ENCODE assay signal across 3 cellular contexts in genomic region chr12:33533527-33533926, GRCh38.
TF ChIP-seq lines count a peak whose summit lies in the region.

No MANE protein-coding gene starts in this region.

TF ChIP-seq in A549, 52 proteins besides CTCF, POLR2A, EP300 and RAD21 (continued from another document):
- TF ChIP-seq MAX (IDR thresholded peaks at IDR 0.05) (no peak), ZC3H11A (IDR thresholded peaks at IDR 0.05) (peak; percentile 71)

TF ChIP-seq in HEK293, 187 proteins besides CTCF, POLR2A, EP300 and RAD21 (continues in another document):
- TF ChIP-seq YY1 (tag by site-specific recombination; IDR thresholded peaks at IDR 0.05) (no peak), ZNF518A (tag by site-specific recombination; conservative IDR thresholded peaks at IDR 0.05; ENCODE audit: low read depth) (peak; percentile 65), ZNF324 (tag by site-specific recombination; IDR thresholded peaks at IDR 0.05) (no peak), ZNF391 (tag by site-specific recombination; IDR thresholded peaks at IDR 0.05; ENCODE audit: borderline replicate concordance, low read depth) (no peak), ZNF555 (tag by site-specific recombination; conservative IDR thresholded peaks at IDR 0.05) (peak; percentile 31), GLIS2 (tag by site-specific recombination; IDR thresholded peaks at IDR 0.05) (no peak), SP3 (tag by site-specific recombination; IDR thresholded peaks at IDR 0.05) (no peak), ZNF416 (tag by site-specific recombination; IDR thresholded peaks at IDR 0.05) (no peak), ZEB2 (tag by site-specific recombination; IDR thresholded peaks at IDR 0.05) (no peak), ZNF292 (tag by site-specific recombination; IDR thresholded peaks at IDR 0.05; ENCODE audit: borderline replicate concordance, low read depth) (no peak), HOXC10 (CRISPR knock-in tag; IDR thresholded peaks at IDR 0.05) (no peak), ZNF707 (tag by site-specific recombination; IDR thresholded peaks at IDR 0.05) (no peak), RBAK (tag by site-specific recombination; IDR thresholded peaks at IDR 0.05) (no peak), ZNF140 (tag by site-specific recombination; IDR thresholded peaks at IDR 0.05) (peak; percentile 43; the same call in 1 of the 2 replicates), KLF10 (tag by site-specific recombination; IDR thresholded peaks at IDR 0.05) (no peak), KLF17 (tag by site-specific recombination; IDR thresholded peaks at IDR 0.05) (no peak), ZNF548 (tag by site-specific recombination; IDR thresholded peaks at IDR 0.05) (no peak), TCF7L2 (IDR thresholded peaks at IDR 0.05; ENCODE audit: borderline replicate concordance, low read depth, low read length) (no peak), ZNF214 (tag by site-specific recombination; IDR thresholded peaks at IDR 0.05; ENCODE audit: borderline replicate concordance) (no peak), ZNF24 (tag by site-specific recombination; IDR thresholded peaks at IDR 0.05) (no peak), ZNF777 (tag by site-specific recombination; IDR thresholded peaks at IDR 0.05; ENCODE audit: borderline replicate concordance) (no peak), ZNF394 (tag by site-specific recombination; IDR thresholded peaks at IDR 0.05; ENCODE audit: borderline replicate concordance) (peak; percentile 58; the same call in 1 of the 2 replicates), ZNF426 (tag by site-specific recombination; IDR thresholded peaks at IDR 0.05) (peak; percentile 49), PRDM1 (tag by site-specific recombination; IDR thresholded peaks at IDR 0.05) (no peak), ZNF155 (tag by site-specific recombination; IDR thresholded peaks at IDR 0.05) (no peak), ZBTB26 (tag by site-specific recombination; optimal IDR thresholded peaks at IDR 0.05) (no peak), ZNF366 (tag by site-specific recombination; conservative IDR thresholded peaks at IDR 0.05) (no peak), ZNF121 (tag by site-specific recombination; IDR thresholded peaks at IDR 0.05) (no peak)

TF ChIP-seq in K562, 482 proteins besides CTCF, POLR2A, EP300 and RAD21:
- TF ChIP-seq ARID3A (IDR thresholded peaks at IDR 0.05; ENCODE audit: borderline replicate concordance, low read depth, low read length) (no peak), ZC3H11A (IDR thresholded peaks at IDR 0.05; ENCODE audit: low read depth, low read length) (peak; percentile 82; the same call in 1 of the 2 replicates)
